ENCODE assay signal across 8 cellular contexts in the genomic region with DNA sequence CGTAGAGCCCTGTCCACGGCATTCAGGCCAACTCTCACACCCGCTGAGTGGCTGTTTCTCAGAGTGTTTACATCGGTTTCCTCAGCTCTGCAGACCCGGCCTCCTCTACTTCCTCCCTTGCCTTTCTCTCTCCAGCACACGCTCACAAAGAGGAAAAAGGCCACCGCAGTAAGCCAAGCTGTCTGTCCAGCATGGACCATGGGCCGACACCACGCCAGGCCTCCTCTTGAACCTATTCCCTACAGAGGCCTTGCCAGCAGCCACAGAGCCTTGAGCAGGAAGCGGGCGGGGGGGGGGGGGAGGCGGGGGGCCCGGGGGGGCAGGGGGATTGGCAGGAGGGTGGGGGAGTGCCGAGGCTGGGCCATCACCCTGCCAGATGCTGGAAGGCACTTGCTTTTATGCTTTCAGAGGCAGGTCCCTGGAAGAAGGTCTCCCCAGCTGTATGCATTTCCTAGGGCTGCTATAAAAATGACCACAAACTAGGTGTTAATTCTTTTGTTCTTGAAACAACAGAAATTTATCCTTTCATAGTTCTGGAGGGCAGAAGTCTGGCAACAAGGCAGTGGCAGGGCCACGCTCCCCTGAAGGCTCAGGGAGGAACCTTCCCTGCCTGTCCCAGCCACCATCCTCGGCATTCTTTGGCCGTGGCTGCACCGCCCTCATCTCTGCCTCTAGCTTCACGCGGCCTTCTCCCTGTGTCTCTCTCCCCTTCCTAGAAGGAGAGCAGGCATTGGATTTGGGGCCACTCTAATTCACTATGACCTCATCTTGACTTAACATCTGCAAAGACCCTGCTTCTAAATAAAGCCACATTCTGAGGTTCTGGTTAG.
A peak's percentile ranks its signal among the peaks of the same experiment; 100 is the strongest.
DNase-seq lines count a peak whose midpoint lies in the region; ATAC-seq, FAIRE-seq and TF ChIP-seq lines count a peak whose summit lies in the region.

No MANE protein-coding gene starts in this region.

- H3K9me3 Mint-ChIP-seq in astrocyte (ENCODE audit: unreplicated experiment) (peaks cover 2% of the 10 kb centered on the region), type B pancreatic cell (no peaks in the 10 kb centered on the region)

- H3K36me3 ChIP-seq in astrocyte (ENCODE audit: insufficient read depth, low read length) (no peaks in the 10 kb centered on the region), left lung (no peaks in the 10 kb centered on the region)

- FAIRE-seq in astrocyte (lab: Jason Lieb, UNC) = no peak

- H3K27ac Mint-ChIP-seq in astrocyte (ENCODE audit: unreplicated experiment) (no peak overlapping the region), type B pancreatic cell (peak overlapping the region; percentile 48)

- H3K27me3 ChIP-seq in astrocyte (ENCODE audit: insufficient read depth, low read length) (no peaks in the 10 kb centered on the region), left lung (no peaks in the 10 kb centered on the region)

- TF ChIP-seq CTCF in astrocyte (IDR thresholded peaks at IDR 0.05; ENCODE audit: insufficient read depth, low read depth, low read length) (no peak), left lung (IDR thresholded peaks at IDR 0.05) (no peak), type B pancreatic cell (conservative IDR thresholded peaks at IDR 0.05) (no peak)

- no peaks in the 10 kb centered on the region for H4K20me1 ChIP-seq in astrocyte (ENCODE audit: insufficient read depth, low read length)

- H3K79me2 ChIP-seq in astrocyte (ENCODE audit: insufficient read depth, low read length) = no peaks in the 10 kb centered on the region

- peak overlapping the region; percentile 32 for H3K4me2 ChIP-seq in astrocyte (ENCODE audit: low read length)

- no peak overlapping the region for H3K4me3 Mint-ChIP-seq in astrocyte (ENCODE audit: unreplicated experiment)
- H3K4me3 Mint-ChIP-seq in type B pancreatic cell = no peak overlapping the region

- H3K4me3 ChIP-seq in astrocyte (ENCODE audit: insufficient read depth, low read depth, low read length) = no peak overlapping the region
- H3K4me3 ChIP-seq in left lung = no peak overlapping the region

- H3K27me3 Mint-ChIP-seq in astrocyte (ENCODE audit: low read depth, unreplicated experiment) (peaks cover 13% of the 10 kb centered on the region), type B pancreatic cell (no peaks in the 10 kb centered on the region)

- DNase-seq in AG08395 (ENCODE audit: low spot score) (peak; percentile 57), Kasumi-1 (lab: John Stamatoyannopoulos, UW) (peak; percentile 89 to 95), astrocyte (ENCODE audit: low read depth) (peak; percentile 52), left lung (peak in 1 of 2 donors; percentile 77), type B pancreatic cell (ENCODE audit: extremely low spot score, unreplicated experiment) (no peak)

- ATAC-seq in left lung = peak; percentile 62
- ATAC-seq in HG03439 (IDR thresholded peaks at IDR 0.05; ENCODE audit: unreplicated experiment) = no peak
- no peak for ATAC-seq in GM18511 (IDR thresholded peaks at IDR 0.05; ENCODE audit: unreplicated experiment)
- no peak for ATAC-seq in HG02852 (IDR thresholded peaks at IDR 0.05; ENCODE audit: unreplicated experiment)

- H3K36me3 Mint-ChIP-seq in astrocyte (ENCODE audit: low read depth, unreplicated experiment) (no peaks in the 10 kb centered on the region), type B pancreatic cell (no peaks in the 10 kb centered on the region)

- H2AFZ ChIP-seq in astrocyte (ENCODE audit: low read depth, low read length) = no peak overlapping the region

- H3K4me1 ChIP-seq in astrocyte (ENCODE audit: insufficient read depth, low read length) (peaks cover 22% of the 10 kb centered on the region), left lung (peaks cover 17 to 89% of the 10 kb centered on the region in 2 donors)

- peak overlapping the region; percentile 46 for H3K9ac ChIP-seq in astrocyte (ENCODE audit: low read length)

- H3K4me1 Mint-ChIP-seq in astrocyte (ENCODE audit: low read depth, unreplicated experiment) (peaks cover 16% of the 10 kb centered on the region), type B pancreatic cell (ENCODE audit: unreplicated experiment) (peaks cover 32% of the 10 kb centered on the region)

- intact Hi-C loops in left lung (cut with DNase I) = loop anchor here in 1 of 2 donors (10.0 kb wide), 1 partner anchor 200 kb away; a partner anchor contains a TSS

- H3K27ac ChIP-seq in astrocyte (ENCODE audit: low read depth, low read length) = no peak overlapping the region
- peak overlapping the region; percentile 81 to 86 for H3K27ac ChIP-seq in left lung

- H3K9me3 ChIP-seq in astrocyte (ENCODE audit: insufficient read depth, low read depth, low read length) (peaks cover 3% of the 10 kb centered on the region), left lung (no peaks in the 10 kb centered on the region)
